8 cellular contexts compared by ENCODE assay signal in the genomic region with DNA sequence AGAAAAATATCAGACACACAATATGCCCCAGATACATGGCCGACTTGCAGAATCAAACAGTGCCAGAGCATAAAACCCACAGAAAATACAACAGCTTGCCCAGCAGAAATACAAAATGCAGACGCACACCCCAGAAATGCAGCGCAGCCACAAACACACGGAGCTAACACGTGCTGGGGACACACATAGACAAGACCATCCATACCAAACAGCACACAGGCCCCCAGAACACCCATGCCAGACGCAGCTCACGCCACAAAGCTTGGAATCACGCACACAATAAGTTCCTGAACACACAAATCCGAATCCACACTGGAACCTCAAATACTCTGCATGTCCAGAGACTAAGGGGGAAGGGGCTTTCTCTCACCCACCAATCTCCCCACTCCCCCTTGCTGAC. TPM values are rescaled to one million over a fixed set of nuclear protein-coding genes. Genes with fewer than 3 reads are reported as not detected.
DNase-seq lines count a peak whose midpoint lies in the region; ATAC-seq and TF ChIP-seq lines count a peak whose summit lies in the region.

No MANE protein-coding gene starts in this region.

- peaks cover 41% of the 10 kb centered on the region for H3K4me1 ChIP-seq in Caco-2
- H3K4me1 ChIP-seq in breast epithelium, result peaks cover 10 to 11% of the 10 kb centered on the region in 2 donors

- no peak for TF ChIP-seq POLR2A in breast epithelium (IDR thresholded peaks at IDR 0.05)

- H3K27ac ChIP-seq in breast epithelium, result peak overlapping the region; percentile 81 to 87

- H3K4me3 ChIP-seq in Caco-2 (ENCODE audit: low read depth, low read length), result no peak overlapping the region
- peak overlapping the region in 2 of 3 donors; percentile 51 to 59 for H3K4me3 ChIP-seq in breast epithelium

- H3K9me3 Mint-ChIP-seq in Caco-2 (ENCODE audit: unreplicated experiment) (no peaks in the 10 kb centered on the region), IgD-negative memory B cell (no peaks in the 10 kb centered on the region), nephron progenitor cell (no peaks in the 10 kb centered on the region)

- H3K4me3 Mint-ChIP-seq in Caco-2 (ENCODE audit: unreplicated experiment), result no peak overlapping the region
- peak overlapping the region; percentile 73 to 91 (median 85) for H3K4me3 Mint-ChIP-seq in IgD-negative memory B cell
- H3K4me3 Mint-ChIP-seq in nephron progenitor cell, result peak overlapping the region; percentile 72

- DNase-seq in Caco-2, result no peak
- DNase-seq in breast epithelium (ENCODE audit: low spot score in 2 of 2), result no peak
- no peak for DNase-seq in nephron progenitor cell
- DNase-seq in DMS114 treated with DMSO at 0.1 percent for 48 hours (lab: John Stamatoyannopoulos, UW; ENCODE audit: unreplicated experiment), result no peak
- DNase-seq in activated CD4-positive, CD25-positive, alpha-beta regulatory T cell treated with anti-CD3 and anti-CD28 coated beads, Interleukin-2, amount 50 U/mL, for 72 hours, result no peak

- no peaks in the 10 kb centered on the region; the same call in 1 of the 2 replicates for H3K36me3 ChIP-seq in Caco-2 (ENCODE audit: control insufficient read depth, insufficient read depth, low read length)
- no peaks in the 10 kb centered on the region for H3K36me3 ChIP-seq in breast epithelium

- no TSS peak for BruUV-seq in Caco-2 (replicated peaks; lab: Mats Ljungman, UMichigan)

- TF ChIP-seq CTCF in Caco-2 (IDR thresholded peaks at IDR 0.05; ENCODE audit: insufficient read depth in 1 of 2, low read depth in 1 of 2, low read length in 1 of 2, severe bottlenecking in 1 of 2, unreplicated experiment in 1 of 2) (no peak), breast epithelium (IDR thresholded peaks at IDR 0.05) (no peak), nephron progenitor cell (IDR thresholded peaks at IDR 0.05) (no peak)

- peak overlapping the region; percentile 58 for H3K27ac Mint-ChIP-seq in Caco-2 (ENCODE audit: unreplicated experiment)
- H3K27ac Mint-ChIP-seq in IgD-negative memory B cell, result peak overlapping the region; percentile 85 to 98 (median 95)
- peak overlapping the region; percentile 83 for H3K27ac Mint-ChIP-seq in nephron progenitor cell

- ATAC-seq in GM19452 (IDR thresholded peaks at IDR 0.05; ENCODE audit: unreplicated experiment), result no peak
- no peak for ATAC-seq in activated CD4-positive, CD25-positive, alpha-beta regulatory T cell treated with anti-CD3 and anti-CD28 coated beads, Interleukin-2, amount 50 U/mL, for 24 hours

- POLR2A ChIA-PET in Caco-2 (lab: Charles Lee), result interaction anchor here (0.6 kb wide), 1 partner anchor 113 kb away, joined by 3 read pairs; no protein-coding TSS in a partner anchor

- H3K36me3 Mint-ChIP-seq in Caco-2 (ENCODE audit: insufficient read depth, unreplicated experiment), result peaks cover 42% of the 10 kb centered on the region
- peaks cover 2% of the 10 kb centered on the region for H3K36me3 Mint-ChIP-seq in IgD-negative memory B cell
- peaks cover 23% of the 10 kb centered on the region for H3K36me3 Mint-ChIP-seq in nephron progenitor cell (ENCODE audit: low read depth)

- H3K27me3 ChIP-seq in Caco-2 (replicated peaks; ENCODE audit: control insufficient read depth, insufficient read depth, low read length) (no peaks in the 10 kb centered on the region), breast epithelium (no peaks in the 10 kb centered on the region)

- peaks cover 34% of the 10 kb centered on the region for H3K4me1 Mint-ChIP-seq in Caco-2 (ENCODE audit: low read depth, unreplicated experiment)
- H3K4me1 Mint-ChIP-seq in IgD-negative memory B cell, result peaks cover 33 to 50% (median 50%) of the 10 kb centered on the region in 3 donors
- H3K4me1 Mint-ChIP-seq in nephron progenitor cell, result peaks cover 75% of the 10 kb centered on the region

- no peaks in the 10 kb centered on the region for H3K9me3 ChIP-seq in Caco-2
- no peaks in the 10 kb centered on the region for H3K9me3 ChIP-seq in breast epithelium

- intact Hi-C loops in Caco-2 (cut with micrococcal nuclease; ENCODE audit: unreplicated experiment) (no loop called here), breast epithelium (cut with DNase I; ENCODE audit: low total_unique reads) (no loop called here)

- CTCF ChIA-PET in Caco-2 (lab: Charles Lee), result no interaction called here

- H3K27me3 Mint-ChIP-seq in Caco-2 (ENCODE audit: insufficient read depth, unreplicated experiment) (no peaks in the 10 kb centered on the region), IgD-negative memory B cell (peaks cover 3% of the 10 kb centered on the region), nephron progenitor cell (ENCODE audit: low read depth, poor library complexity) (peaks cover 4% of the 10 kb centered on the region)

RNA-seq across cellular contexts. Expression of a gene that starts 17.1 kb away (rescaled TPM):
- 47.1 and 47.8 TPM in 2 replicates for total RNA-seq in Caco-2 (2022)
- polyA plus RNA-seq in IgD-negative memory B cell, result 34.5 TPM
- total RNA-seq in breast epithelium, result 10 to 100 TPM; 15.4 to 15.7 (median 15.4) TPM

RNA-seq across cellular contexts. Expression of a gene that starts 26.6 kb away (rescaled TPM):
- 15.0 and 15.3 TPM in 2 replicates for total RNA-seq in Caco-2 (2022)
- 49.3 TPM for polyA plus RNA-seq in IgD-negative memory B cell
- 10 to 100 TPM; 12.0 to 21.4 (median 13.4) TPM for total RNA-seq in breast epithelium

RNA-seq across cellular contexts. Expression of a gene that starts 36.9 kb away (rescaled TPM):
- total RNA-seq in Caco-2 (2022) (3.6 and 4.0 TPM in 2 replicates), breast epithelium (1 to 10 TPM; 4.0 to 7.3 (median 4.3) TPM)
- polyA plus RNA-seq in IgD-negative memory B cell, result 10.5 TPM

RNA-seq across cellular contexts. Expression of a gene that starts 49.3 kb away (rescaled TPM):
- total RNA-seq in Caco-2 (2022), result 1.4 and 2.2 TPM in 2 replicates
- polyA plus RNA-seq in IgD-negative memory B cell, result 1.8 TPM
- 10 to 100 TPM; 15.7 to 29.2 (median 17.0) TPM for total RNA-seq in breast epithelium
